In genomic region chr5:32027717-32028321, GRCh38 we compare ENCODE assay signal across 8 cellular contexts.
DNase-seq lines count a peak whose midpoint lies in the region; ATAC-seq, FAIRE-seq and TF ChIP-seq lines count a peak whose summit lies in the region.

No MANE protein-coding gene starts in this region.

- H3K4ac ChIP-seq in H1 (replicated peaks; ENCODE audit: insufficient read length, low read depth, low read length): no peak overlapping the region

- no peak overlapping the region for H2BK15ac ChIP-seq in H1 (ENCODE audit: low read length)

- TF ChIP-seq CTCF in AG09309 (IDR thresholded peaks at IDR 0.05; ENCODE audit: control insufficient read depth, insufficient read depth, low read depth, low read length, missing control alignments): no peak
- TF ChIP-seq CTCF in H1 (IDR thresholded peaks at IDR 0.05; ENCODE audit: control extremely low read depth in 1 of 3, insufficient read depth in 1 of 3, low read depth in 1 of 3, low read length in 3 of 3): no peak
- TF ChIP-seq CTCF in lung (IDR thresholded peaks at IDR 0.05; ENCODE audit: control extremely low read depth, extremely low read depth): no peak

- peak overlapping the region; percentile 94; the same call in 1 of the 2 replicates for H2BK12ac ChIP-seq in H1 (ENCODE audit: low read depth, low read length)

- no peak overlapping the region for H3K27ac ChIP-seq in H1 (ENCODE audit: low read depth, low read length)
- peak overlapping the region; percentile 48 to 76 for H3K27ac ChIP-seq in lung (ENCODE audit: low read depth in 1 of 2, low read length in 1 of 2)
- H3K27ac ChIP-seq in aorta (ENCODE audit: low read depth in 1 of 2, low read length in 2 of 2): peak overlapping the region in 1 of 2 donors; percentile 2

- H3K27ac Mint-ChIP-seq in immature natural killer cell: no peak overlapping the region
- no peak overlapping the region for H3K27ac Mint-ChIP-seq in activated naive CD4-positive, alpha-beta T cell treated with anti-CD3 and anti-CD28 coated beads for 36 hours

- CTCF ChIA-PET in H1 (lab: Charles Lee; ENCODE audit: partially characterized antibody): interaction anchor here (0.6 to 2.9 kb wide), 10 partner anchors 10 to 203 kb away, joined by 3 to 10 read pairs (median 4); no protein-coding TSS in a partner anchor
- CTCF ChIA-PET in activated naive CD4-positive, alpha-beta T cell treated with anti-CD3 and anti-CD28 coated beads for 36 hours (lab: Charles Lee): no interaction called here

- WGBS in H1 (ENCODE audit: extremely low coverage in 1 of 2, insufficient coverage in 1 of 2, insufficient read length in 1 of 2, insufficient replicate concordance in 2 of 2, low coverage in 1 of 2, low lambda C conversion rate in 2 of 2, missing lambda C conversion rate in 1 of 2), 2 experiments: 54% methylated on average over 9 of the region's 9 CpGs; no CpG with 5 or more reads in 1 of the 2 experiments
- WGBS in lung, 2 donors: 14 to 20% methylated on average over 9 of the region's 9 CpGs
- 1 to 5% methylated on average over 9 of the region's 9 CpGs for WGBS in aorta, 2 donors

- H3K9me3 ChIP-seq in H1 (ENCODE audit: insufficient read depth in 2 of 2, low read depth in 1 of 2, low read length in 1 of 2) (no peaks in the 10 kb centered on the region), lung (ENCODE audit: control insufficient read depth in 2 of 2, insufficient read depth in 1 of 2, low read length in 1 of 2) (no peaks in the 10 kb centered on the region), aorta (ENCODE audit: control insufficient read depth, low read length) (no peaks in the 10 kb centered on the region)

- H4K5ac ChIP-seq in H1 (ENCODE audit: insufficient read length, low read depth, low read length): no peak overlapping the region

- no peaks in the 10 kb centered on the region for H3K36me3 Mint-ChIP-seq in immature natural killer cell
- no peaks in the 10 kb centered on the region for H3K36me3 Mint-ChIP-seq in activated naive CD4-positive, alpha-beta T cell treated with anti-CD3 and anti-CD28 coated beads for 36 hours (ENCODE audit: low read depth)

- TF ChIP-seq POLR2A in H1 (IDR thresholded peaks at IDR 0.05; ENCODE audit: control extremely low read depth in 1 of 2, low read depth in 2 of 2, low read length in 2 of 2): no peak

- intact Hi-C loops in aorta (cut with DNase I): no loop called here
- intact Hi-C loops in activated naive CD4-positive, alpha-beta T cell treated with anti-CD3 and anti-CD28 coated beads for 36 hours (cut with micrococcal nuclease): no loop called here

- H4K91ac ChIP-seq in H1 (replicated peaks; ENCODE audit: insufficient read length, low read length): no peak overlapping the region

- H3K9ac ChIP-seq in H1 (replicated peaks in 1 of 4; ENCODE audit: extremely low read depth in 1 of 4, low read depth in 3 of 4, low read length in 3 of 4): no peak overlapping the region; a peak in 1 of 7 replicates

- no peaks in the 10 kb centered on the region for H3K27me3 ChIP-seq in H1 (replicated peaks in 1 of 4; ENCODE audit: control insufficient read depth in 3 of 4, extremely low read depth in 1 of 4, insufficient read depth in 3 of 4, low read length in 3 of 4)
- no peaks in the 10 kb centered on the region for H3K27me3 ChIP-seq in lung (ENCODE audit: control insufficient read depth, insufficient read depth)
- no peaks in the 10 kb centered on the region for H3K27me3 ChIP-seq in aorta (ENCODE audit: control insufficient read depth in 1 of 2, insufficient read depth in 2 of 2, low read length in 1 of 2)

- no peak overlapping the region for H2BK120ac ChIP-seq in H1 (replicated peaks; ENCODE audit: low read depth, low read length)

- no peaks in the 10 kb centered on the region for H3K79me1 ChIP-seq in H1 (ENCODE audit: low read depth, low read length)

- no peak overlapping the region; the same call in 1 of the 2 replicates for H3K4me3 ChIP-seq in AG09309 (ENCODE audit: control insufficient read depth, low read depth, low read length)
- H3K4me3 ChIP-seq in H1 (ENCODE audit: extremely low read depth in 1 of 4, insufficient read depth in 2 of 4, low read depth in 3 of 4, low read length in 4 of 4): no peak overlapping the region
- no peak overlapping the region for H3K4me3 ChIP-seq in lung
- H3K4me3 ChIP-seq in aorta (ENCODE audit: low read length in 2 of 2): no peak overlapping the region

- TF ChIP-seq EP300 in H1 (IDR thresholded peaks at IDR 0.05; ENCODE audit: borderline replicate concordance in 1 of 2, low read depth in 2 of 2, low read length in 2 of 2): no peak

- no peaks in the 10 kb centered on the region for H3K79me2 ChIP-seq in H1 (ENCODE audit: control insufficient read depth in 1 of 2, insufficient read depth in 2 of 2, low read length in 2 of 2)

- H3K4me2 ChIP-seq in H1 (ENCODE audit: insufficient read depth in 1 of 2, low read depth in 2 of 2, low read length in 2 of 2): 0 out of 4 replicates have a peak overlapping the region, but pooled peaks of 1 of the 2 experiments have one; percentile 29

- ATAC-seq in lung (ENCODE audit: insufficient read depth, low FRiP score) (peak; percentile 82), aorta (ENCODE audit: low FRiP score) (peak; percentile 92)

- peaks cover 4% of the 10 kb centered on the region in 2 donors for H3K4me1 Mint-ChIP-seq in immature natural killer cell
- H3K4me1 Mint-ChIP-seq in activated naive CD4-positive, alpha-beta T cell treated with anti-CD3 and anti-CD28 coated beads for 36 hours (ENCODE audit: low read depth): peaks cover 6% of the 10 kb centered on the region

- H2BK20ac ChIP-seq in H1 (ENCODE audit: low read length): no peak overlapping the region

- no peak overlapping the region for H3K14ac ChIP-seq in H1 (ENCODE audit: insufficient read length)

- H3K4me1 ChIP-seq in H1 (replicated peaks in 1 of 4; ENCODE audit: control insufficient read depth in 3 of 4, insufficient read depth in 4 of 4, low read length in 3 of 4) (peaks cover 0 to 11% (median 5%) of the 10 kb centered on the region in 4 experiments; a peak in 6 of 7 replicates), lung (ENCODE audit: control insufficient read depth in 2 of 2, insufficient read depth in 2 of 2, low read length in 2 of 2) (peaks cover 7 to 30% of the 10 kb centered on the region in 2 donors), aorta (ENCODE audit: control insufficient read depth in 1 of 2, insufficient read depth in 2 of 2, low read length in 2 of 2) (no peaks in the 10 kb centered on the region)

- no peaks in the 10 kb centered on the region for H3K9me3 Mint-ChIP-seq in immature natural killer cell
- H3K9me3 Mint-ChIP-seq in activated naive CD4-positive, alpha-beta T cell treated with anti-CD3 and anti-CD28 coated beads for 36 hours: no peaks in the 10 kb centered on the region

- H3K23me2 ChIP-seq in H1 (ENCODE audit: low read depth, low read length): no peaks in the 10 kb centered on the region

- POLR2A ChIA-PET in H1 (lab: Charles Lee; ENCODE audit: partially characterized antibody): interaction anchor here (1.0 to 1.3 kb wide), 3 partner anchors 9 to 106 kb away, joined by 3 to 6 read pairs (median 3); no protein-coding TSS in a partner anchor

- H3K27me3 Mint-ChIP-seq in immature natural killer cell (ENCODE audit: low read depth in 3 of 3): peaks cover 1 to 13% (median 2%) of the 10 kb centered on the region in 3 donors
- no peaks in the 10 kb centered on the region for H3K27me3 Mint-ChIP-seq in activated naive CD4-positive, alpha-beta T cell treated with anti-CD3 and anti-CD28 coated beads for 36 hours (ENCODE audit: low read depth)

- H3K18ac ChIP-seq in H1 (ENCODE audit: extremely low read depth, low read length): no peak overlapping the region

- H2AFZ ChIP-seq in H1 (ENCODE audit: low read length): no peak overlapping the region; the same call in 1 of the 2 replicates

- peak; percentile 62 for FAIRE-seq in H1 (lab: Jason Lieb, UNC)

- H3K56ac ChIP-seq in H1 (replicated peaks; ENCODE audit: insufficient read length, low read depth, low read length): no peak overlapping the region

- H3K23ac ChIP-seq in H1 (ENCODE audit: insufficient read length): no peak overlapping the region

- no peaks in the 10 kb centered on the region for H4K20me1 ChIP-seq in H1 (replicated peaks in 1 of 2; ENCODE audit: control insufficient read depth in 1 of 2, insufficient read depth in 2 of 2, low read length in 2 of 2)

- H2AK5ac ChIP-seq in H1 (ENCODE audit: low read depth, low read length): no peak overlapping the region

- H2BK5ac ChIP-seq in H1 (ENCODE audit: low read depth, low read length): peak overlapping the region; percentile 40

- no peak for TF ChIP-seq RAD21 in H1 (IDR thresholded peaks at IDR 0.05 in 1 of 2, conservative IDR thresholded peaks at IDR 0.05 in 1 of 2; ENCODE audit: low read depth in 2 of 2, low read length in 2 of 2)

- H4K8ac ChIP-seq in H1 (ENCODE audit: extremely low read depth, insufficient read depth, low read length): no peak overlapping the region

- peak; percentile 96 for DNase-seq in AG09309 (ENCODE audit: low read depth)
- peak; percentile 98 for DNase-seq in NOMO-1 treated with DMSO at 0.1 percent for 48 hours (lab: John Stamatoyannopoulos, UW; ENCODE audit: unreplicated experiment)
- DNase-seq in H1 (ENCODE audit: low read depth in 1 of 2, low spot score in 2 of 2): no peak
- DNase-seq in lung (ENCODE audit: low spot score): peak; percentile 71
- DNase-seq in aorta: peak in 1 of 2 donors; percentile 71
- no peak for DNase-seq in immature natural killer cell
- no peak for DNase-seq in activated naive CD4-positive, alpha-beta T cell treated with anti-CD3 and anti-CD28 coated beads for 36 hours
- no peak for DNase-seq in stimulated activated CD4-positive, alpha-beta T cell treated with anti-CD3 and anti-CD28 coated beads, Interleukin-4, amount 100 ng/mL, for 4 hours

- no peaks in the 10 kb centered on the region for H3K36me3 ChIP-seq in H1 (ENCODE audit: control insufficient read depth in 2 of 4, insufficient read depth in 4 of 4, low read length in 3 of 4)
- H3K36me3 ChIP-seq in lung (ENCODE audit: control insufficient read depth in 2 of 2, insufficient read depth in 2 of 2, low read length in 2 of 2): peaks cover 0 to 3% of the 10 kb centered on the region in 2 donors
- H3K36me3 ChIP-seq in aorta (ENCODE audit: control insufficient read depth in 1 of 2, insufficient read depth in 2 of 2, low read length in 1 of 2): no peaks in the 10 kb centered on the region

- no peak overlapping the region for H3K4me3 Mint-ChIP-seq in immature natural killer cell
- no peak overlapping the region for H3K4me3 Mint-ChIP-seq in activated naive CD4-positive, alpha-beta T cell treated with anti-CD3 and anti-CD28 coated beads for 36 hours

TF ChIP-seq in H1, 55 proteins besides CTCF, POLR2A, EP300 and RAD21:
- TF ChIP-seq KDM1A (IDR thresholded peaks at IDR 0.05; ENCODE audit: borderline replicate concordance, low read length) (no peak), CEBPB (IDR thresholded peaks at IDR 0.05; ENCODE audit: low read depth, low read length) (peak; percentile 98)

Comparison
In these comparisons a context has a peak if more than half of its experiments do, and no peak if none do; other contexts are left out.
1. DNase-seq: peak in AG09309 (single experiment), NOMO-1 treated with DMSO at 0.1 percent for 48 hours (single experiment) and lung (single experiment); none in H1 (0 of 2), immature natural killer cell (0 of 3), activated naive CD4-positive, alpha-beta T cell treated with anti-CD3 and anti-CD28 coated beads for 36 hours (single experiment) and stimulated activated CD4-positive, alpha-beta T cell treated with anti-CD3 and anti-CD28 coated beads, Interleukin-4, amount 100 ng/mL, for 4 hours (0 of 2).